ENCODE assay signal across 1 cellular context in genomic region chr12:93419388-93420034, GRCh38.
TF ChIP-seq lines count a peak whose summit lies in the region.

No MANE protein-coding gene starts in this region.

TF ChIP-seq in HCT116, 20 proteins besides CTCF, POLR2A, EP300 and RAD21 (continued from another document):
- TF ChIP-seq, protein P1, sequence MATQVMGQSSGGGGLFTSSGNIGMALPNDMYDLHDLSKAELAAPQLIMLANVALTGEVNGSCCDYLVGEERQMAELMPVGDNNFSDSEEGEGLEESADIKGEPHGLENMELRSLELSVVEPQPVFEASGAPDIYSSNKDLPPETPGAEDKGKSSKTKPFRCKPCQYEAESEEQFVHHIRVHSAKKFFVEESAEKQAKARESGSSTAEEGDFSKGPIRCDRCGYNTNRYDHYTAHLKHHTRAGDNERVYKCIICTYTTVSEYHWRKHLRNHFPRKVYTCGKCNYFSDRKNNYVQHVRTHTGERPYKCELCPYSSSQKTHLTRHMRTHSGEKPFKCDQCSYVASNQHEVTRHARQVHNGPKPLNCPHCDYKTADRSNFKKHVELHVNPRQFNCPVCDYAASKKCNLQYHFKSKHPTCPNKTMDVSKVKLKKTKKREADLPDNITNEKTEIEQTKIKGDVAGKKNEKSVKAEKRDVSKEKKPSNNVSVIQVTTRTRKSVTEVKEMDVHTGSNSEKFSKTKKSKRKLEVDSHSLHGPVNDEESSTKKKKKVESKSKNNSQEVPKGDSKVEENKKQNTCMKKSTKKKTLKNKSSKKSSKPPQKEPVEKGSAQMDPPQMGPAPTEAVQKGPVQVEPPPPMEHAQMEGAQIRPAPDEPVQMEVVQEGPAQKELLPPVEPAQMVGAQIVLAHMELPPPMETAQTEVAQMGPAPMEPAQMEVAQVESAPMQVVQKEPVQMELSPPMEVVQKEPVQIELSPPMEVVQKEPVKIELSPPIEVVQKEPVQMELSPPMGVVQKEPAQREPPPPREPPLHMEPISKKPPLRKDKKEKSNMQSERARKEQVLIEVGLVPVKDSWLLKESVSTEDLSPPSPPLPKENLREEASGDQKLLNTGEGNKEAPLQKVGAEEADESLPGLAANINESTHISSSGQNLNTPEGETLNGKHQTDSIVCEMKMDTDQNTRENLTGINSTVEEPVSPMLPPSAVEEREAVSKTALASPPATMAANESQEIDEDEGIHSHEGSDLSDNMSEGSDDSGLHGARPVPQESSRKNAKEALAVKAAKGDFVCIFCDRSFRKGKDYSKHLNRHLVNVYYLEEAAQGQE (IDR thresholded peaks at IDR 0.05; ENCODE audit: low read depth): no peak
- TF ChIP-seq ZFX (IDR thresholded peaks at IDR 0.05) (no peak), ELF1 (IDR thresholded peaks at IDR 0.05; ENCODE audit: borderline replicate concordance, low read depth) (no peak), SP1 (IDR thresholded peaks at IDR 0.05; ENCODE audit: low read depth) (no peak)
- TF ChIP-seq, protein P2, sequence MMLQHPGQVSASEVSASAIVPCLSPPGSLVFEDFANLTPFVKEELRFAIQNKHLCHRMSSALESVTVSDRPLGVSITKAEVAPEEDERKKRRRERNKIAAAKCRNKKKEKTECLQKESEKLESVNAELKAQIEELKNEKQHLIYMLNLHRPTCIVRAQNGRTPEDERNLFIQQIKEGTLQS (IDR thresholded peaks at IDR 0.05): no peak
